1 cellular context compared by ENCODE assay signal in the genomic region with DNA sequence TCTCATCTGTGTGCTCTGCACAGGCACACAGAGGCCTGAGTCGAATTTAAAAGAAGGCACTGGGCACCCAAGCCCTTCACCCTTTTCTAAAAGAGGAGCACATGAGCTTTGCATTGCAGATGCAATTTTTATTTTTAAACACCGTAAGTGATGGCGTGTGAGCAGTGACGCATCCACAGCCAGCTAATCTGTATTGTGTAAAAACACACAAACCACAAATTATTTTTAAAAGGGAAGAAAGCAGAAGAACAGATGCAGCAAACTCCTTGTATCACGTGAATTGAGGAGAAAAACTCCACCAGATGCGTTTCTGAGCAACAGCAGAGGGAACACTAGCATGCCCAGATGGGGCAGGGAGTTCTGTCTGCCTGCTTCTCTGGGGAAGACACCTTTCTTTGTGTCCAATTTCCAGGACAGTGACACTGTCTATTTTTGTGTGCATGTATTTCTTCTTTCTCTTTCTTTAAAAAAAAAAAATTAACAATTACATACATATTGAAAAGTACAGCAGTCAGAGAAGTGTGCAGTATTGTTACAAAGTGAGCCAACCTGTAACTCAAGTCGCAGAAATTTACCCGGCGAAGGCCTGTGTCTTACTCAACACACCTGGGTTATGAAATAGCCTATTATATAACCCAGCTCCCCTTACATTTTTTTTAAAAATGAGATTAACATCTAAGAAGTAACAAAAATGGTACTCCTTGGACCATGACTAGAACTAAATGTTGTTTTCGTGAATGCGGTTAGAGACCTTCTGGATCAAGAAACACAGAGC.
TF ChIP-seq lines count a peak whose summit lies in the region.

No MANE protein-coding gene starts in this region.

TF ChIP-seq in HepG2, 621 proteins besides CTCF, POLR2A, EP300 and RAD21 (continued from another document):
- TF ChIP-seq ZNF34 (CRISPR knock-in tag; IDR thresholded peaks at IDR 0.05; ENCODE audit: borderline replicate concordance) (no peak), TERF1 (CRISPR knock-in tag; IDR thresholded peaks at IDR 0.05) (no peak), RFX3 (CRISPR knock-in tag; IDR thresholded peaks at IDR 0.05) (no peak), ZNF329 (CRISPR knock-in tag; IDR thresholded peaks at IDR 0.05; ENCODE audit: low read depth) (no peak), JUND (CRISPR knock-in tag; IDR thresholded peaks at IDR 0.05) (no peak), SETDB1 (CRISPR knock-in tag; IDR thresholded peaks at IDR 0.05; ENCODE audit: borderline replicate concordance) (no peak), RFXAP (CRISPR knock-in tag; IDR thresholded peaks at IDR 0.05; ENCODE audit: borderline replicate concordance) (no peak), ZNF598 (CRISPR knock-in tag; IDR thresholded peaks at IDR 0.05; ENCODE audit: borderline replicate concordance) (no peak), PHB2 (IDR thresholded peaks at IDR 0.05; ENCODE audit: partially characterized antibody) (no peak), ZNF784 (CRISPR knock-in tag; IDR thresholded peaks at IDR 0.05; ENCODE audit: borderline replicate concordance) (no peak), CHD4 (IDR thresholded peaks at IDR 0.05; ENCODE audit: borderline replicate concordance, low read length) (no peak), MIER3 (CRISPR knock-in tag; IDR thresholded peaks at IDR 0.05; ENCODE audit: borderline replicate concordance) (no peak), ZC3H13 (CRISPR knock-in tag; IDR thresholded peaks at IDR 0.05) (no peak)
- TF ChIP-seq, protein P1, sequence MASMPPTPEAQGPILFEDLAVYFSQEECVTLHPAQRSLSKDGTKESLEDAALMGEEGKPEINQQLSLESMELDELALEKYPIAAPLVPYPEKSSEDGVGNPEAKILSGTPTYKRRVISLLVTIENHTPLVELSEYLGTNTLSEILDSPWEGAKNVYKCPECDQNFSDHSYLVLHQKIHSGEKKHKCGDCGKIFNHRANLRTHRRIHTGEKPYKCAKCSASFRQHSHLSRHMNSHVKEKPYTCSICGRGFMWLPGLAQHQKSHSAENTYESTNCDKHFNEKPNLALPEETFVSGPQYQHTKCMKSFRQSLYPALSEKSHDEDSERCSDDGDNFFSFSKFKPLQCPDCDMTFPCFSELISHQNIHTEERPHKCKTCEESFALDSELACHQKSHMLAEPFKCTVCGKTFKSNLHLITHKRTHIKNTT (CRISPR knock-in tag; IDR thresholded peaks at IDR 0.05), result no peak
